In the genomic region with DNA sequence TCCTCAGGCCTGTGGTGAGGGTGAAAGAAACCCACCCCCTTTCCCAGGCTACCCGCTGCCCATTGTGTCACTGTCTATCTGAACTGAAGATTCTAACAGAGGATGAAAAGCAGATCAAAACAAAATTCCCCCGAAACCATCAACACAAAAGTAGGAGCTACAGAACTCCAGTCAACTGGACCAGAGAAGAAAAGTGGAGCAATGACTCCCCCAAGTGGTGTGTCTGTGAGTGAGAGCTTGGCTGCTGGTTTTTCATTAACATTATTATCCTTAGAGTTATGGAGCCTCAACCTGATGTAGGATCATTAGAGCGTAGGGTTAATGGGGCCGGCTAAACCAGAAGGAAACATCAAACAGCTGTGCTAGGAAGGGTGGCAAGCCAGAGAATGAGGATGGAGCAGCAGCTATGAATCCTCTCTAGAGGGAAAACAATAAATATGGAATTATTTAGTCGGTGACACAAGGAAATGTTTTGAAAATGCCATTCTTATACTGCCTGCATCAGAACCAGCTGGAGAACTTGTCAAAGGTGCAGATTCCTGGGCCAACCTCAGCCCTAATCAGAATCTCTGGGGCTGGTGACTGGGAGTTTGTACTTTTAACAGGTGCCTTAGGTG, we compare ENCODE assay signal across 9 cellular contexts. TPM values are rescaled to one million over a fixed set of nuclear protein-coding genes. Genes with fewer than 3 reads are reported as not detected.
DNase-seq lines count a peak whose midpoint lies in the region; ATAC-seq, FAIRE-seq and TF ChIP-seq lines count a peak whose summit lies in the region.
"Had no signal": no experiment of that assay in that cellular context is flagged by ENCODE, and none has a peak within 500 bp of the region (broad histone marks: within the 10 kb centered on the region; RNA-seq: fewer than 3 reads in every experiment).

No MANE protein-coding gene starts in this region.

- H3K9me3 ChIP-seq in K562 (replicated peaks; ENCODE audit: control insufficient read depth, insufficient read depth, low read depth, low read length) (no peaks in the 10 kb centered on the region), tibial nerve (no peaks in the 10 kb centered on the region)

- peaks cover 5 to 31% of the 10 kb centered on the region in 2 experiments for H3K27me3 ChIP-seq in K562 (ENCODE audit: control insufficient read depth in 2 of 2, insufficient read depth in 2 of 2, low read length in 2 of 2)
- H3K27me3 ChIP-seq in tibial nerve = no peaks in the 10 kb centered on the region

- BruUV-seq in K562 (replicated peaks; lab: Mats Ljungman, UMichigan) = no TSS peak

- peak; percentile 94 for FAIRE-seq in K562 (lab: Jason Lieb, UNC)

- peaks cover 0 to 4% of the 10 kb centered on the region in 2 experiments; a peak in 1 of 5 replicates for H3K4me1 ChIP-seq in K562 (replicated peaks in 1 of 2; ENCODE audit: control insufficient read depth in 2 of 2, insufficient read depth in 2 of 2, low read length in 2 of 2)
- peaks cover 0 to 11% (median 0%) of the 10 kb centered on the region in 4 donors for H3K4me1 ChIP-seq in tibial nerve

- H3K4me3 ChIP-seq in K562 (no peak overlapping the region), tibial nerve (no peak overlapping the region)

- H3K36me3 ChIP-seq in K562 (ENCODE audit: control insufficient read depth, insufficient read depth, low read length) (no peaks in the 10 kb centered on the region), tibial nerve (no peaks in the 10 kb centered on the region)

- TF ChIP-seq RAD21 in K562 (CRISPR knock-in tag; conservative IDR thresholded peaks at IDR 0.05 in 1 of 2, IDR thresholded peaks at IDR 0.05 in 1 of 2) = peak; percentile 80 to 86

- no peaks in the 10 kb centered on the region for H4K20me1 ChIP-seq in K562 (replicated peaks; ENCODE audit: control insufficient read depth, insufficient read depth, low read length)

- POLR2A ChIA-PET in K562 (lab: Yijun Ruan, JAX) = interaction anchor here (0.7 to 1.1 kb wide), 4 partner anchors 11 to 459 kb away, joined by 3 to 4 read pairs (median 4); no protein-coding TSS in a partner anchor

- no peak overlapping the region for H3K4me2 ChIP-seq in K562 (ENCODE audit: insufficient read depth, low read length)

- ATAC-seq in K562 (peak; percentile 94), GM18861 (IDR thresholded peaks at IDR 0.05; ENCODE audit: unreplicated experiment) (no peak), GM19351 (IDR thresholded peaks at IDR 0.05; ENCODE audit: unreplicated experiment) (no peak)

- 0% methylated on average over 5 of the region's 5 CpGs for WGBS in K562 (ENCODE audit: insufficient coverage, low coverage, missing lambda C conversion rate)
- 31 to 35% methylated on average over 5 of the region's 5 CpGs for WGBS in tibial nerve, 2 donors

- TF ChIP-seq EP300 in K562 (IDR thresholded peaks at IDR 0.05; ENCODE audit: low read length) (no peak), tibial nerve (IDR thresholded peaks at IDR 0.05) (no peak)

- H3K79me2 ChIP-seq in K562 (ENCODE audit: control insufficient read depth, insufficient read depth, low read length) = no peaks in the 10 kb centered on the region

- CTCF ChIA-PET in K562 (lab: Yijun Ruan, JAX; ENCODE audit: low intra/inter-chr PET ratio) = interaction anchor here (0.7 to 0.8 kb wide), 2 partner anchors 279 to 534 kb away, joined by 3 read pairs; no protein-coding TSS in a partner anchor

- peak; percentile 75 to 95 (median 89) for TF ChIP-seq CTCF in K562 (IDR thresholded peaks at IDR 0.05 in 2 of 3, conservative IDR thresholded peaks at IDR 0.05 in 1 of 3; ENCODE audit: insufficient read depth in 2 of 3, low read depth in 1 of 3, low read length in 3 of 3)
- peak; percentile 35 to 62 (median 49) for TF ChIP-seq CTCF in tibial nerve (IDR thresholded peaks at IDR 0.05)

- H2AFZ ChIP-seq in K562 (ENCODE audit: low read depth, low read length) = no peak overlapping the region

- H3K9me1 ChIP-seq in K562 (ENCODE audit: control insufficient read depth, insufficient read depth, low read length) = no peaks in the 10 kb centered on the region

- no peak overlapping the region for H3K9ac ChIP-seq in K562 (ENCODE audit: insufficient read depth in 1 of 2, low read depth in 2 of 2, low read length in 2 of 2)

- H3K27ac ChIP-seq in K562 (ENCODE audit: extremely low read depth, low read depth, low read length) (no peak overlapping the region), tibial nerve (no peak overlapping the region)

- in situ Hi-C loops in K562 (cut with MboI) = no loop called here

- intact Hi-C loops in K562 (cut with micrococcal nuclease) = loop anchor here (1.0 to 5.0 kb wide), 5 partner anchors 93 to 558 kb away; no protein-coding TSS in a partner anchor

- DNase-seq in NCI-H1417 (lab: John Stamatoyannopoulos, UW) (peak; percentile 48 to 81 (median 62)), NCI-H1417 treated with DMSO at 0.1 percent for 48 hours (lab: John Stamatoyannopoulos, UW) (no peak), NCI-H2107 treated with DMSO at 0.1 percent for 48 hours (lab: John Stamatoyannopoulos, UW; ENCODE audit: unreplicated experiment) (peak; percentile 41), K562 (ENCODE audit: extremely low read depth in 1 of 4, low spot score in 3 of 4) (peak; percentile 50 to 74 (median 62)), iPS-NIHi11 (ENCODE audit: low spot score) (peak; percentile 74), tibial nerve (ENCODE audit: low spot score in 2 of 2) (peak in 1 of 2 donors; percentile 56)
- DNase-seq: CD4-positive, CD25-positive, alpha-beta regulatory T cell had no signal

- TF ChIP-seq POLR2A in K562 (conservative IDR thresholded peaks at IDR 0.05) (no peak), tibial nerve (IDR thresholded peaks at IDR 0.05) (no peak)

TF ChIP-seq in K562, 482 proteins besides CTCF, POLR2A, EP300 and RAD21 (continues in another document):
- TF ChIP-seq, protein P1, sequence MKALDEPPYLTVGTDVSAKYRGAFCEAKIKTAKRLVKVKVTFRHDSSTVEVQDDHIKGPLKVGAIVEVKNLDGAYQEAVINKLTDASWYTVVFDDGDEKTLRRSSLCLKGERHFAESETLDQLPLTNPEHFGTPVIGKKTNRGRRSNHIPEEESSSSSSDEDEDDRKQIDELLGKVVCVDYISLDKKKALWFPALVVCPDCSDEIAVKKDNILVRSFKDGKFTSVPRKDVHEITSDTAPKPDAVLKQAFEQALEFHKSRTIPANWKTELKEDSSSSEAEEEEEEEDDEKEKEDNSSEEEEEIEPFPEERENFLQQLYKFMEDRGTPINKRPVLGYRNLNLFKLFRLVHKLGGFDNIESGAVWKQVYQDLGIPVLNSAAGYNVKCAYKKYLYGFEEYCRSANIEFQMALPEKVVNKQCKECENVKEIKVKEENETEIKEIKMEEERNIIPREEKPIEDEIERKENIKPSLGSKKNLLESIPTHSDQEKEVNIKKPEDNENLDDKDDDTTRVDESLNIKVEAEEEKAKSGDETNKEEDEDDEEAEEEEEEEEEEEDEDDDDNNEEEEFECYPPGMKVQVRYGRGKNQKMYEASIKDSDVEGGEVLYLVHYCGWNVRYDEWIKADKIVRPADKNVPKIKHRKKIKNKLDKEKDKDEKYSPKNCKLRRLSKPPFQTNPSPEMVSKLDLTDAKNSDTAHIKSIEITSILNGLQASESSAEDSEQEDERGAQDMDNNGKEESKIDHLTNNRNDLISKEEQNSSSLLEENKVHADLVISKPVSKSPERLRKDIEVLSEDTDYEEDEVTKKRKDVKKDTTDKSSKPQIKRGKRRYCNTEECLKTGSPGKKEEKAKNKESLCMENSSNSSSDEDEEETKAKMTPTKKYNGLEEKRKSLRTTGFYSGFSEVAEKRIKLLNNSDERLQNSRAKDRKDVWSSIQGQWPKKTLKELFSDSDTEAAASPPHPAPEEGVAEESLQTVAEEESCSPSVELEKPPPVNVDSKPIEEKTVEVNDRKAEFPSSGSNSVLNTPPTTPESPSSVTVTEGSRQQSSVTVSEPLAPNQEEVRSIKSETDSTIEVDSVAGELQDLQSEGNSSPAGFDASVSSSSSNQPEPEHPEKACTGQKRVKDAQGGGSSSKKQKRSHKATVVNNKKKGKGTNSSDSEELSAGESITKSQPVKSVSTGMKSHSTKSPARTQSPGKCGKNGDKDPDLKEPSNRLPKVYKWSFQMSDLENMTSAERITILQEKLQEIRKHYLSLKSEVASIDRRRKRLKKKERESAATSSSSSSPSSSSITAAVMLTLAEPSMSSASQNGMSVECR (CRISPR knock-in tag; IDR thresholded peaks at IDR 0.05) = no peak
- no peak for TF ChIP-seq FOXJ3 (CRISPR knock-in tag; IDR thresholded peaks at IDR 0.05)
- peak; percentile 69 for TF ChIP-seq SMC3 (conservative IDR thresholded peaks at IDR 0.05; ENCODE audit: insufficient read depth, low read depth, low read length)
- TF ChIP-seq STAG1 (CRISPR knock-in tag; IDR thresholded peaks at IDR 0.05; ENCODE audit: borderline replicate concordance) = peak; percentile 47; the same call in 1 of the 2 replicates
- no peak for TF ChIP-seq TAF9B (IDR thresholded peaks at IDR 0.05; ENCODE audit: partially characterized antibody)
- TF ChIP-seq, protein P2, sequence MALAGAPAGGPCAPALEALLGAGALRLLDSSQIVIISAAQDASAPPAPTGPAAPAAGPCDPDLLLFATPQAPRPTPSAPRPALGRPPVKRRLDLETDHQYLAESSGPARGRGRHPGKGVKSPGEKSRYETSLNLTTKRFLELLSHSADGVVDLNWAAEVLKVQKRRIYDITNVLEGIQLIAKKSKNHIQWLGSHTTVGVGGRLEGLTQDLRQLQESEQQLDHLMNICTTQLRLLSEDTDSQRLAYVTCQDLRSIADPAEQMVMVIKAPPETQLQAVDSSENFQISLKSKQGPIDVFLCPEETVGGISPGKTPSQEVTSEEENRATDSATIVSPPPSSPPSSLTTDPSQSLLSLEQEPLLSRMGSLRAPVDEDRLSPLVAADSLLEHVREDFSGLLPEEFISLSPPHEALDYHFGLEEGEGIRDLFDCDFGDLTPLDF (CRISPR knock-in tag; IDR thresholded peaks at IDR 0.05) = 0 out of 2 replicates have a peak, but pooled peaks have one; percentile 31

RNA-seq across cellular contexts. Expression of a gene that starts 38.3 kb away (rescaled TPM):
- 4.1 and 5.7 TPM in 2 replicates for total RNA-seq in K562 (2011; cell fraction: chromatin; rRNA removed; ENCODE audit: low replicate concordance)
- total RNA-seq in K562 (2011; cell fraction: nucleolus; rRNA removed) = 3.2 and 4.9 TPM in 2 replicates
- total RNA-seq in K562 (2011; cell fraction: nucleoplasm; rRNA removed) = 3.5 and 3.8 TPM in 2 replicates
- 2.0 and 2.2 TPM in 2 replicates for total RNA-seq in K562 (2014; rRNA removed)
- total RNA-seq in K562 (2014; rRNA removed; fragmentation: Illumina TruSeq; extraction: Trizol) = 3.7 and 4.5 TPM in 2 replicates
- 3.1 and 3.5 TPM in 2 replicates for total RNA-seq in K562 (2015; rRNA removed; fragmentation: Illumina TruSeq; extraction: Trizol)
- total RNA-seq in K562 (2021) = 6.3 TPM in 2 replicates
- 1.3 and 10.6 TPM in 2 replicates for polyA plus RNA-seq in K562 (2011; rRNA removed)
- 1.4 and 8.7 TPM in 2 replicates for polyA plus RNA-seq in K562 (2011; cell fraction: cytosol; rRNA removed)
- polyA plus RNA-seq in K562 (2011; cell fraction: nucleus; rRNA removed) = 1.5 and 9.6 TPM in 2 replicates
- 6.4 and 8.4 TPM in 2 replicates for polyA plus RNA-seq in K562 (2012)
- 5.6 and 7.1 TPM in 2 replicates for polyA plus RNA-seq in K562 (2014; fragmentation: Illumina TruSeq; extraction: Trizol)
- 1 to 10 TPM; 6.2 to 7.2 TPM for polyA plus RNA-seq in K562 (2014; fragmentation: Nextera tagmentation; extraction: Ambion mirVana)
- polyA plus RNA-seq in K562 (2014; rRNA removed) = 5.3 and 7.0 TPM in 2 replicates
- polyA minus RNA-seq in K562 (2011; rRNA and poly(A)+ RNA removed) = 0.48 and 2.9 TPM in 2 replicates
- 3.5 and 6.0 TPM in 2 replicates for polyA minus RNA-seq in K562 (2011; cell fraction: cytosol; rRNA and poly(A)+ RNA removed)
- polyA minus RNA-seq in K562 (2011; cell fraction: nucleus; rRNA and poly(A)+ RNA removed) = 0.89 and 2.3 TPM in 2 replicates
- total RNA-seq in tibial nerve = 100 to 1,000 TPM; 106 to 183 (median 117) TPM

Comparison
In these comparisons a context has a peak if more than half of its experiments do, and no peak if none do; other contexts are left out.
1. RNA of a gene that starts 38.3 kb away (total RNA-seq): 106 to 183 TPM in tibial nerve; 2.0 to 6.3 TPM in K562; every median in the first group is over 10 times any median in the second.